ENCODE assay signal across 9 cellular contexts in the genomic region with DNA sequence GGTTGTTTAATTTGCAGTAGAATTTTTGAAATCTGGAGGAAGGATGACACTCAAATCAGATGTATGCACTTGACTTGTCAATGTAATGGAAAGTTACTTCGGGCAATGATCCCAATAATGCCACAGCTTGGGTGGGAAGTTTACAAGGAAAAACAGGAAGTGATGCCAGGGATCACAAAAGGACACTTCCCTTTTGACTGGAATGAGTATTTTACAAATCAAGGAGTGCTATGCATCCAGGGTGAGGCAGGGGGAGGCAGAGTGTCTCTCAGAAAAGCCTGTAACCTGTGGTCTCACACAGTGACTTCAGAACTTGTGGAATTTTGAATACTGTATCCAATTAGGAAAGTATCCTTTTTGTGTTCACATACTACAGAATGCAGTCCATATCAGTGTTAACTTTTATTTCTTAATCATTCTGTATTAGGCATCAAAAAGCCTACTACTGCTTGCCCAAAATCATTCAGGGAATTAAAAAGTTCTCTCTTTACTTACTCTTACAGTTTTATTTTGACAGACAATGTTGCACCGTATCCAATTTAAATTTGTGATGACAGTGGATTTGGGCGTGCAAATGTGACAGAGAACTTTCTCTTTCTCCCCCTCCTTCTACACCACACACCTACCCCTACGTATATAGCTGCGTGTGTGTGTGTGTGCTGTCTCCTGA.
A peak's percentile ranks its signal among the peaks of the same experiment; 100 is the strongest.
DNase-seq lines count a peak whose midpoint lies in the region; ATAC-seq, FAIRE-seq and TF ChIP-seq lines count a peak whose summit lies in the region.
"Had no signal": no experiment of that assay in that cellular context is flagged by ENCODE, and none has a peak within 500 bp of the region (broad histone marks: within the 10 kb centered on the region; RNA-seq: fewer than 3 reads in every experiment).

No MANE protein-coding gene starts in this region.

- no peak overlapping the region for H3K9ac ChIP-seq in HepG2 (ENCODE audit: insufficient read depth, low read depth, low read length)

- ATAC-seq in HepG2 (peak; percentile 89), HG02759 (IDR thresholded peaks at IDR 0.05; ENCODE audit: unreplicated experiment) (no peak)

- TF ChIP-seq CTCF in NB4 (IDR thresholded peaks at IDR 0.05; ENCODE audit: low read depth, low read length) (peak; percentile 7), brain (conservative IDR thresholded peaks at IDR 0.05) (peak; percentile 71 to 82), HepG2 (CRISPR knock-in tag; IDR thresholded peaks at IDR 0.05) (peak; percentile 58)

- no peaks in the 10 kb centered on the region for H3K36me3 ChIP-seq in HepG2 (replicated peaks in 1 of 2; ENCODE audit: control insufficient read depth in 1 of 2, insufficient read depth in 2 of 2, low read length in 2 of 2)
- H3K36me3 ChIP-seq: SJSA1 had no signal

- TF ChIP-seq EP300 in HepG2 (IDR thresholded peaks at IDR 0.05; ENCODE audit: low read depth in 2 of 2, low read length in 2 of 2) (no peak), HepG2 (CRISPR knock-in tag; IDR thresholded peaks at IDR 0.05; ENCODE audit: borderline replicate concordance) (no peak)

- intact Hi-C loops in HepG2 (cut with micrococcal nuclease; ENCODE audit: unreplicated experiment), result loop anchor here (1.0 kb wide), 1 partner anchor 451 kb away; no protein-coding TSS in a partner anchor

- no peak overlapping the region for H3K4me3 Mint-ChIP-seq in brain

- H3K79me2 ChIP-seq in HepG2 (ENCODE audit: insufficient read depth, low read length), result no peaks in the 10 kb centered on the region

- peak; percentile 75 for DNase-seq in ELR (ENCODE audit: low read depth)
- peak; percentile 8 for DNase-seq in NB4 (ENCODE audit: low read depth)
- peak; percentile 28 for DNase-seq in HepG2 (ENCODE audit: low spot score)
- DNase-seq in C1 segment of cervical spinal cord (lab: John Stamatoyannopoulos, UW), result no peak
- DNase-seq in effector CD8-positive, alpha-beta T cell (lab: John Stamatoyannopoulos, UW), result no peak
- no peak for DNase-seq in activated T-cell treated with anti-CD3 and anti-CD28 coated beads, Interleukin-2, amount 50 U/mL, for 1 hour

- no TSS peak for BruUV-seq in HepG2 (replicated peaks; lab: Mats Ljungman, UMichigan)

- 48% methylated on average over 5 of the region's 5 CpGs for WGBS in HepG2 (ENCODE audit: low lambda C conversion rate)

- in situ Hi-C loops in HepG2 (cut with HindIII; ENCODE audit: extremely low pct_ligation_motif_present, low pct_unique_long_range_greater_than_20kb), result no loop called here

- no peaks in the 10 kb centered on the region for H4K20me1 ChIP-seq in HepG2 (ENCODE audit: insufficient read depth, low read length)

- no peak overlapping the region for H3K27ac ChIP-seq in HepG2 (ENCODE audit: extremely low read length, insufficient read depth, low read length)
- H3K27ac ChIP-seq: SJSA1 had no signal

- H2AFZ ChIP-seq in HepG2 (ENCODE audit: low read length), result no peak overlapping the region

- no peak for TF ChIP-seq RAD21 in HepG2 (CRISPR knock-in tag; IDR thresholded peaks at IDR 0.05)

- peaks cover 12% of the 10 kb centered on the region for H3K4me1 Mint-ChIP-seq in brain

- TF ChIP-seq POLR2A in NB4 (IDR thresholded peaks at IDR 0.05; ENCODE audit: extremely low read depth, insufficient read length), result no peak
- TF ChIP-seq POLR2A in HepG2 (IDR thresholded peaks at IDR 0.05; ENCODE audit: insufficient read depth in 1 of 2, low read depth in 2 of 2, low read length in 2 of 2), result no peak

- H3K27ac Mint-ChIP-seq in brain, result no peak overlapping the region

- H3K4me2 ChIP-seq in HepG2 (ENCODE audit: low read depth, low read length), result no peak overlapping the region

- no peaks in the 10 kb centered on the region for H3K36me3 Mint-ChIP-seq in brain

- H3K4me1 ChIP-seq in HepG2 (ENCODE audit: insufficient read depth, low read length), result no peaks in the 10 kb centered on the region
- H3K4me1 ChIP-seq: SJSA1 had no signal

- peak; percentile 52 for FAIRE-seq in HepG2 (lab: Jason Lieb, UNC)

- no peaks in the 10 kb centered on the region for H3K27me3 ChIP-seq in HepG2 (ENCODE audit: control insufficient read depth in 1 of 2, insufficient read depth in 2 of 2, low read length in 2 of 2)
- H3K27me3 ChIP-seq: SJSA1 had no signal

- H3K27me3 Mint-ChIP-seq in brain, result peaks cover 9% of the 10 kb centered on the region

- CTCF ChIA-PET in HepG2 (lab: Yijun Ruan, JAX; ENCODE audit: low intra/inter-chr PET ratio, low total read pairs), result no interaction called here

- peaks cover 0 to 2% (median 0%) of the 10 kb centered on the region in 5 experiments for H3K9me3 Mint-ChIP-seq in brain

- H3K4me3 ChIP-seq in NB4 (ENCODE audit: low read depth, low read length), result no peak overlapping the region
- no peak overlapping the region for H3K4me3 ChIP-seq in HepG2 (replicated peaks in 1 of 3; ENCODE audit: insufficient read depth in 1 of 3, low read depth in 2 of 3, low read length in 3 of 3)
- H3K4me3 ChIP-seq: SJSA1 had no signal

- no peaks in the 10 kb centered on the region for H3K9me3 ChIP-seq in HepG2 (ENCODE audit: low read length)
- H3K9me3 ChIP-seq: SJSA1 had no signal

- POLR2A ChIA-PET in HepG2 (lab: Yijun Ruan, JAX), result no interaction called here

TF ChIP-seq in HepG2, 621 proteins besides CTCF, POLR2A, EP300 and RAD21:
- TF ChIP-seq HOXA5 (CRISPR knock-in tag; IDR thresholded peaks at IDR 0.05) (no peak), STAG1 (CRISPR knock-in tag; IDR thresholded peaks at IDR 0.05) (peak; percentile 39; the same call in 1 of the 2 replicates), EED (CRISPR knock-in tag; IDR thresholded peaks at IDR 0.05) (no peak), ZNF605 (CRISPR knock-in tag; IDR thresholded peaks at IDR 0.05) (no peak), SCMH1 (CRISPR knock-in tag; IDR thresholded peaks at IDR 0.05; ENCODE audit: borderline replicate concordance) (no peak), SRY (CRISPR knock-in tag; IDR thresholded peaks at IDR 0.05) (no peak), RFXAP (CRISPR knock-in tag; IDR thresholded peaks at IDR 0.05; ENCODE audit: borderline replicate concordance) (no peak), GABPA (IDR thresholded peaks at IDR 0.05; ENCODE audit: low read depth, low read length) (peak; percentile 29), GABPA (CRISPR knock-in tag; IDR thresholded peaks at IDR 0.05; ENCODE audit: low read depth) (peak; percentile 90), FIP1L1 (IDR thresholded peaks at IDR 0.05; ENCODE audit: borderline replicate concordance, insufficient read depth, low read depth, low read length) (no peak), GABPB1 (CRISPR knock-in tag; IDR thresholded peaks at IDR 0.05) (peak; percentile 41; the same call in 1 of the 2 replicates), CREB1 (IDR thresholded peaks at IDR 0.05) (no peak), CREB1 (CRISPR knock-in tag; IDR thresholded peaks at IDR 0.05) (0 out of 2 replicates have a peak, but pooled peaks have one; percentile 17), NRL (CRISPR knock-in tag; IDR thresholded peaks at IDR 0.05; ENCODE audit: borderline replicate concordance) (no peak), ZNF841 (CRISPR knock-in tag; IDR thresholded peaks at IDR 0.05; ENCODE audit: borderline replicate concordance) (no peak), ZNF672 (CRISPR knock-in tag; IDR thresholded peaks at IDR 0.05) (no peak)
- TF ChIP-seq, protein P1, sequence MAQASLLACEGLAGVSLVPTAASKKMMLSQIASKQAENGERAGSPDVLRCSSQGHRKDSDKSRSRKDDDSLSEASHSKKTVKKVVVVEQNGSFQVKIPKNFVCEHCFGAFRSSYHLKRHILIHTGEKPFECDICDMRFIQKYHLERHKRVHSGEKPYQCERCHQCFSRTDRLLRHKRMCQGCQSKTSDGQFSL (CRISPR knock-in tag; IDR thresholded peaks at IDR 0.05), result no peak
- TF ChIP-seq, protein P2, sequence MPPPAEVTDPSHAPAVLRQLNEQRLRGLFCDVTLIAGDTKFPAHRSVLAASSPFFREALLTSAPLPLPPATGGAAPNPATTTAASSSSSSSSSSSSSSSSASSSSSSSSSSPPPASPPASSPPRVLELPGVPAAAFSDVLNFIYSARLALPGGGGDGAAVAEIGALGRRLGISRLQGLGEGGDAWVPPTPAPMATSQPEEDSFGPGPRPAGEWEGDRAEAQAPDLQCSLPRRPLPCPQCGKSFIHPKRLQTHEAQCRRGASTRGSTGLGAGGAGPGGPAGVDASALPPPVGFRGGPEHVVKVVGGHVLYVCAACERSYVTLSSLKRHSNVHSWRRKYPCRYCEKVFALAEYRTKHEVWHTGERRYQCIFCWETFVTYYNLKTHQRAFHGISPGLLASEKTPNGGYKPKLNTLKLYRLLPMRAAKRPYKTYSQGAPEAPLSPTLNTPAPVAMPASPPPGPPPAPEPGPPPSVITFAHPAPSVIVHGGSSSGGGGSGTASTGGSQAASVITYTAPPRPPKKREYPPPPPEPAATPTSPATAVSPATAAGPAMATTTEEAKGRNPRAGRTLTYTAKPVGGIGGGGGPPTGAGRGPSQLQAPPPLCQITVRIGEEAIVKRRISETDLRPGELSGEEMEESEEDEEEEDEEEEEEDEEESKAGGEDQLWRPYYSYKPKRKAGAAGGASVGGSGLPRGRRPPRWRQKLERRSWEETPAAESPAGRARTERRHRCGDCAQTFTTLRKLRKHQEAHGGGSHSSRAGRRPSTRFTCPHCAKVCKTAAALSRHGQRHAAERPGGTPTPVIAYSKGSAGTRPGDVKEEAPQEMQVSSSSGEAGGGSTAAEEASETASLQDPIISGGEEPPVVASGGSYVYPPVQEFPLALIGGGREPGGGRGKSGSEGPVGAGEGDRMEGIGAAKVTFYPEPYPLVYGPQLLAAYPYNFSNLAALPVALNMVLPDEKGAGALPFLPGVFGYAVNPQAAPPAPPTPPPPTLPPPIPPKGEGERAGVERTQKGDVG (CRISPR knock-in tag; IDR thresholded peaks at IDR 0.05; ENCODE audit: borderline replicate concordance), result no peak
- TF ChIP-seq, protein P3, sequence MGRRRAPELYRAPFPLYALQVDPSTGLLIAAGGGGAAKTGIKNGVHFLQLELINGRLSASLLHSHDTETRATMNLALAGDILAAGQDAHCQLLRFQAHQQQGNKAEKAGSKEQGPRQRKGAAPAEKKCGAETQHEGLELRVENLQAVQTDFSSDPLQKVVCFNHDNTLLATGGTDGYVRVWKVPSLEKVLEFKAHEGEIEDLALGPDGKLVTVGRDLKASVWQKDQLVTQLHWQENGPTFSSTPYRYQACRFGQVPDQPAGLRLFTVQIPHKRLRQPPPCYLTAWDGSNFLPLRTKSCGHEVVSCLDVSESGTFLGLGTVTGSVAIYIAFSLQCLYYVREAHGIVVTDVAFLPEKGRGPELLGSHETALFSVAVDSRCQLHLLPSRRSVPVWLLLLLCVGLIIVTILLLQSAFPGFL (CRISPR knock-in tag; IDR thresholded peaks at IDR 0.05), result no peak

Comparison
In these comparisons a context has a peak if more than half of its experiments do, and no peak if none do; other contexts are left out.
1. DNase-seq: peak in ELR (single experiment), NB4 (single experiment) and HepG2 (single experiment); none in C1 segment of cervical spinal cord (0 of 14), effector CD8-positive, alpha-beta T cell (single experiment) and activated T-cell treated with anti-CD3 and anti-CD28 coated beads, Interleukin-2, amount 50 U/mL, for 1 hour (single experiment).
2. CTCF ChIP-seq: peak in every context shown above with its lines; median percentile 76 in brain; 58 in HepG2; 7 in NB4.